1 cellular context compared by ENCODE assay signal in the genomic region with DNA sequence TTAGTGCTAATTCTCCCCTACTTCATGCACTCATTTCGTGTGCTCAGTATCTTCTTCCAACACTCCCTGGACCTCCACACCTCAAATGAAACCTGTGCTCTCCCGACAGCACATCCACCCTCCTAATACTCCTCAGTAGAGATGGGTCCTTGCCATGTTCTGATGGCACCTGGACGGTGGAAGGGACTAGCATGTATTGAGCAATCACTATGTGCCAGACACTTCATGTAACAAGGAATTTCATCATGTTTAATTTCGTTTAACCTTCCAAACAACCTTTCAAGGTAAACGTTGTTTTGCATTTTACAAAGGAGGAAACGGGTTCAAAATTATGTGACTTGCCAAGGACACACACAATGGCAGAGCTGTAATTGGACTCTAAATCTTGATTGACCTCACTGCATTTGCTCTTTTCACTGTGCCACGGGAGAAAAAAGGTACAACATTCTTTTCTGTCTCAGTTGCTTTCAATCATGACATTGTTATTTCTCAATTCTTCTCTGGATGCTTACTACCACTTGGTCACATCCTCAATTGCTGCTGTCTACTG.
TF ChIP-seq lines count a peak whose summit lies in the region.

No MANE protein-coding gene starts in this region.

TF ChIP-seq in H1, 55 proteins besides CTCF, POLR2A, EP300 and RAD21 (continued from another document):
- no peak for TF ChIP-seq CTBP2 (IDR thresholded peaks at IDR 0.05; ENCODE audit: borderline replicate concordance, insufficient read depth, insufficient read length, low read length)
- TF ChIP-seq SIX5 (IDR thresholded peaks at IDR 0.05; ENCODE audit: low read depth, low read length), result no peak
- TF ChIP-seq TEAD4 (IDR thresholded peaks at IDR 0.05; ENCODE audit: low read depth, low read length), result no peak
- TF ChIP-seq USF2 (IDR thresholded peaks at IDR 0.05; ENCODE audit: low read length), result no peak
- TF ChIP-seq ATF3 (IDR thresholded peaks at IDR 0.05; ENCODE audit: insufficient read depth, low read depth, low read length), result no peak
- TF ChIP-seq HDAC6 (IDR thresholded peaks at IDR 0.05; ENCODE audit: low read depth, low read length), result no peak
- no peak for TF ChIP-seq EGR1 (IDR thresholded peaks at IDR 0.05; ENCODE audit: borderline replicate concordance, low read depth, low read length)
